8 cellular contexts compared by ENCODE assay signal in the genomic region with DNA sequence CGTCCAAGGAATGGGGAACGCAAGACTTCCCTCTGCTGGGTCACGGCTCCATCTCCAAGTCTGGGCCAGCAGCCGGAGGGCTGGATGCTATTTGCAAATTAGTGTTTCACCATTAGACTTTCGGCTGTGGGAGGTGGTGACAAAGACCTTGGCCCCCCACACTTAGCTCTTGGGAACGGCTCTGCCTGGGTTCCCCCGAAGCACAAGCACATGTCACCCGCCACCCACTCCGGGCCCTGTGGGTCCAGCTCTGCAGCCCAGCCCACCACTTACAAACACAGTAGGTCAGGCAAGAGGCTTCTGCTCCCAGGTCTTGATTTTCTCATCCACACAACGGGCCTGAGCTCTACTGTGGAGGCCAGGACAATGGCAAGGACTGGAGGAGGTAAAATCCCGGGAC.
"Had no signal": no experiment of that assay in that cellular context is flagged by ENCODE, and none has a peak within 500 bp of the region (broad histone marks: within the 10 kb centered on the region; RNA-seq: fewer than 3 reads in every experiment).

No MANE protein-coding gene starts in this region.

- DNase-seq: GM23248, GOT3, H9, HCEC 1CT had no signal

- H3K4me3 Mint-ChIP-seq: H9 had no signal

- ATAC-seq: HepG2 had no signal

- FAIRE-seq: H54, HepG2 had no signal

- H3K4me1 Mint-ChIP-seq: IgD-negative memory B cell had no signal

- H3K27ac ChIP-seq: GM23248, HL-60 had no signal

- H3K27ac Mint-ChIP-seq: H9, IgD-negative memory B cell had no signal

- H3K9ac ChIP-seq: GM23248 had no signal

- H3K4me3 ChIP-seq: GM23248 had no signal

- H3K9me3 Mint-ChIP-seq: H9, IgD-negative memory B cell had no signal
